ENCODE assay signal across 27 cellular contexts in genomic region chr9:125621170-125621569, GRCh38.
"Had no signal": no experiment of that assay in that cellular context is flagged by ENCODE, and none has a peak within 500 bp of the region (broad histone marks: within the 10 kb centered on the region; RNA-seq: fewer than 3 reads in every experiment).

No MANE protein-coding gene starts in this region.

- H3K4me1 ChIP-seq: foreskin keratinocyte, gastroesophageal sphincter had no signal

- H3K36me3 ChIP-seq: colonic mucosa, esophagus muscularis mucosa, esophagus squamous epithelium, gastrocnemius medialis, gastroesophageal sphincter, heart left ventricle, heart right ventricle had no signal

- H3K27ac Mint-ChIP-seq: dendritic cell treated with granulocyte-macrophage colony-stimulating factor and Interleukin-4, amounts not matched to agents 40 ng/mL and 50 ng/mL, for 4 days had no signal

- FAIRE-seq: colon, endometrium, frontal cortex had no signal

- DNase-seq: colonic mucosa; cortex of kidney; dermis blood vessel endothelial cell; dorsolateral prefrontal cortex; effector CD4-positive, alpha-beta T cell; effector CD8-positive, alpha-beta T cell; effector memory CD4-positive, alpha-beta T cell; effector memory CD8-positive, alpha-beta T cell; erythroblast; esophagus squamous epithelium; foreskin fibroblast; foreskin keratinocyte; foreskin melanocyte; gastrocnemius medialis; glutamatergic neuron; head of caudate nucleus; heart left ventricle; heart right ventricle had no signal

- ATAC-seq: effector memory CD8-positive, alpha-beta T cell; esophagus mucosa; foreskin keratinocyte; gastrocnemius medialis; gastroesophageal sphincter; heart left ventricle; heart right ventricle had no signal

- H3K27ac ChIP-seq: colonic mucosa, coronary artery, dorsolateral prefrontal cortex, epithelial cell of prostate, esophagus muscularis mucosa, esophagus squamous epithelium, foreskin keratinocyte, gastrocnemius medialis, gastroesophageal sphincter, heart left ventricle, heart right ventricle had no signal

- H3K9me3 Mint-ChIP-seq: dendritic cell treated with granulocyte-macrophage colony-stimulating factor and Interleukin-4, amounts not matched to agents 40 ng/mL and 50 ng/mL, for 4 days; effector memory CD8-positive, alpha-beta T cell had no signal

- H3K9me3 ChIP-seq: colonic mucosa, esophagus muscularis mucosa, esophagus squamous epithelium, gastrocnemius medialis, gastroesophageal sphincter, heart left ventricle, heart right ventricle had no signal

- H3K4me3 Mint-ChIP-seq: dendritic cell treated with granulocyte-macrophage colony-stimulating factor and Interleukin-4, amounts not matched to agents 40 ng/mL and 50 ng/mL, for 4 days; effector memory CD8-positive, alpha-beta T cell had no signal

- H3K27me3 Mint-ChIP-seq: dendritic cell treated with granulocyte-macrophage colony-stimulating factor and Interleukin-4, amounts not matched to agents 40 ng/mL and 50 ng/mL, for 4 days; effector memory CD8-positive, alpha-beta T cell had no signal

- H3K4me3 ChIP-seq: colonic mucosa, coronary artery, dorsolateral prefrontal cortex, esophagus muscularis mucosa, esophagus squamous epithelium, gastrocnemius medialis, gastroesophageal sphincter, heart left ventricle, heart right ventricle had no signal

- H3K27me3 ChIP-seq: colonic mucosa, dorsolateral prefrontal cortex, esophagus muscularis mucosa, esophagus squamous epithelium, foreskin keratinocyte, gastrocnemius medialis, gastroesophageal sphincter, heart left ventricle, heart right ventricle had no signal
